ENCODE assay signal across 20 cellular contexts in the genomic region with DNA sequence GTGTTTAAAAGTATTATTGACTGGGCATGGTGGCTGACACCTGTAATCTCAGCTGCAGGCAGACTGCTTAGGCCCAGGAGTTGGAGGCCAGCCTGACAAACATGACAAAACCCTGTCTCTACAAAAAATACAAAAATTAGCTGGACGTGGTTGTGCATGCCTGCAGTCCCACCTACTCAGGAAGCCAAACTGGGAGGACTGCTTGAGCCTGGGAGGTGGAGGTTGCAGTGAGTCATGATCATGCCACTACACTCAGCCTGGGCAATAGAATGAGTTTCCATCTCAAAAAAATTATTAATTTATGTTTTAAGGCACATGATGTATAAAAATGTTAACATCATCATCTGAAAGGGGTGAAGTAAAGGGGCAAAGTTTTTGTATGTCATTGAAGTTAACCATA. TPM values are rescaled to one million over a fixed set of nuclear protein-coding genes. Genes with fewer than 3 reads are reported as not detected.
DNase-seq lines count a peak whose midpoint lies in the region; ATAC-seq and TF ChIP-seq lines count a peak whose summit lies in the region.
"Had no signal": no experiment of that assay in that cellular context is flagged by ENCODE, and none has a peak within 500 bp of the region (broad histone marks: within the 10 kb centered on the region; RNA-seq: fewer than 3 reads in every experiment).

No MANE protein-coding gene starts in this region.

- BruUV-seq in mammary epithelial cell (replicated peaks; lab: Mats Ljungman, UMichigan) (no TSS peak), MCF 10A (replicated peaks; lab: Mats Ljungman, UMichigan) (no TSS peak)

- peaks cover 28% of the 10 kb centered on the region for H3K9me3 Mint-ChIP-seq in MCF 10A (ENCODE audit: unreplicated experiment)

- H3K4me1 Mint-ChIP-seq in MCF 10A (ENCODE audit: insufficient read depth, unreplicated experiment) = no peaks in the 10 kb centered on the region
- H3K4me1 Mint-ChIP-seq: B cell; CD8-positive, alpha-beta memory T cell; GM23338; H9 had no signal

- H3K79me2 ChIP-seq in mammary epithelial cell (ENCODE audit: insufficient read depth, low read length) = no peaks in the 10 kb centered on the region

- dilution Hi-C loops in mammary epithelial cell (cut with HindIII; ENCODE audit: low sequenced_read_pairs) = no loop called here

- intact Hi-C loops in mammary epithelial cell (cut with micrococcal nuclease) (no loop called here), MCF 10A (cut with micrococcal nuclease) (no loop called here), head of caudate nucleus (cut with DNase I) (no loop called here)

- POLR2A ChIA-PET in MCF 10A (lab: Yijun Ruan, JAX) = interaction anchor here (0.7 to 1.0 kb wide), 2 partner anchors 9 to 50 kb away, joined by 4 read pairs; a partner anchor contains a TSS

- H3K4me1 ChIP-seq in mammary epithelial cell (ENCODE audit: insufficient read depth, low read length) (no peaks in the 10 kb centered on the region), foreskin keratinocyte (no peaks in the 10 kb centered on the region)
- H3K4me1 ChIP-seq: BLaER1 had no signal

- H3K36me3 ChIP-seq in mammary epithelial cell (ENCODE audit: insufficient read depth, low read length) = no peaks in the 10 kb centered on the region
- H3K36me3 ChIP-seq: BLaER1 had no signal

- WGBS in mammary epithelial cell (ENCODE audit: low coverage, missing lambda C conversion rate) = 0% methylated on average over 1 of the region's 1 CpG

- H3K27me3 Mint-ChIP-seq in MCF 10A (ENCODE audit: insufficient read depth, unreplicated experiment) = no peaks in the 10 kb centered on the region
- H3K27me3 Mint-ChIP-seq: CD4-positive, alpha-beta T cell had no signal

- in situ Hi-C loops in mammary epithelial cell (cut with MboI; ENCODE audit: low sequenced_read_pairs in 2 of 2) = no loop called here

- H3K27me3 ChIP-seq in mammary epithelial cell (ENCODE audit: insufficient read depth, low read length) (no peaks in the 10 kb centered on the region), foreskin keratinocyte (no peaks in the 10 kb centered on the region)
- H3K27me3 ChIP-seq: BLaER1 had no signal

- ATAC-seq in foreskin keratinocyte = peak; percentile 56
- ATAC-seq: GM23338, HCT116 had no signal

- CTCF ChIA-PET in mammary epithelial cell (lab: Charles Lee; ENCODE audit: low non-redundant PET) (interaction anchor here (0.5 kb wide), 1 partner anchor 63 kb away, joined by 3 read pairs; no protein-coding TSS in a partner anchor), MCF 10A (lab: Yijun Ruan, JAX) (interaction anchor here (1.5 kb wide), 1 partner anchor 159 kb away, joined by 4 read pairs; no protein-coding TSS in a partner anchor)

- peaks cover 14% of the 10 kb centered on the region for H3K9me3 ChIP-seq in mammary epithelial cell (replicated peaks; ENCODE audit: insufficient read depth, low read length)

- H4K20me1 ChIP-seq in mammary epithelial cell (ENCODE audit: insufficient read depth, low read length) = no peaks in the 10 kb centered on the region
- H4K20me1 ChIP-seq: BLaER1 had no signal

- no peak overlapping the region for H3K9ac ChIP-seq in mammary epithelial cell (ENCODE audit: insufficient read depth, low read length)
- H3K9ac ChIP-seq: BLaER1 had no signal

- H3K36me3 Mint-ChIP-seq in MCF 10A (ENCODE audit: insufficient read depth, unreplicated experiment) = no peaks in the 10 kb centered on the region

- no peak for TF ChIP-seq CTCF in mammary epithelial cell (conservative IDR thresholded peaks at IDR 0.05 in 1 of 2, IDR thresholded peaks at IDR 0.05 in 1 of 2; ENCODE audit: extremely low read depth in 1 of 2, insufficient read depth in 1 of 2, low read depth in 1 of 2, low read length in 2 of 2)
- TF ChIP-seq CTCF in MCF 10A (IDR thresholded peaks at IDR 0.05; ENCODE audit: unreplicated experiment) = no peak
- no peak for TF ChIP-seq CTCF in choroid plexus epithelial cell (conservative IDR thresholded peaks at IDR 0.05; ENCODE audit: low read depth, low read length)
- no peak for TF ChIP-seq CTCF in foreskin keratinocyte (conservative IDR thresholded peaks at IDR 0.05)

- no peak overlapping the region for H3K27ac Mint-ChIP-seq in MCF 10A (ENCODE audit: low read depth, unreplicated experiment)
- H3K27ac Mint-ChIP-seq: B cell; CD4-positive, alpha-beta T cell; CD8-positive, alpha-beta memory T cell; GM23338; H9 had no signal

- H2AFZ ChIP-seq in mammary epithelial cell (ENCODE audit: low read depth, low read length) = no peak overlapping the region
- H2AFZ ChIP-seq: GM23338 had no signal

- H3K4me3 Mint-ChIP-seq in MCF 10A (ENCODE audit: unreplicated experiment) = no peak overlapping the region
- H3K4me3 Mint-ChIP-seq: B cell; CD4-positive, alpha-beta T cell; CD8-positive, alpha-beta memory T cell; GM23338; H9 had no signal

- no peak overlapping the region for H3K4me3 ChIP-seq in mammary epithelial cell (replicated peaks in 1 of 3; ENCODE audit: insufficient read depth in 1 of 3, low read depth in 2 of 3, low read length in 3 of 3)
- H3K4me3 ChIP-seq in choroid plexus epithelial cell (ENCODE audit: low read depth, low read length) = no peak overlapping the region
- H3K4me3 ChIP-seq: BLaER1, GM23338 had no signal

- DNase-seq in mammary epithelial cell (peak; percentile 52), MCF 10A (ENCODE audit: unreplicated experiment) (no peak), choroid plexus epithelial cell (ENCODE audit: low read depth) (peak; percentile 11), foreskin keratinocyte (peak; percentile 10 to 58), GF-D8 (lab: John Stamatoyannopoulos, UW) (no peak), head of caudate nucleus (no peak), islet precursor cell (no peak)
- DNase-seq in stimulated activated CD4-positive, alpha-beta T cell treated with anti-CD3 and anti-CD28 coated beads, Interleukin-4, amount 100 ng/mL, for 1 hour = no peak
- DNase-seq: CD4-positive, alpha-beta T cell; CD8-positive, alpha-beta memory T cell; DMS 273 treated with DMSO at 0.1 percent for 48 hours; DMS79; EL; H9 had no signal

- H3K4me2 ChIP-seq in mammary epithelial cell (ENCODE audit: insufficient read depth, low read depth, low read length) = no peak overlapping the region
- H3K4me2 ChIP-seq: BLaER1, GM23338 had no signal

- H3K27ac ChIP-seq in mammary epithelial cell (ENCODE audit: insufficient read depth, low read depth, low read length) (no peak overlapping the region), foreskin keratinocyte (no peak overlapping the region)
- H3K27ac ChIP-seq: 22Rv1, BLaER1, C4-2B had no signal

RNA-seq across cellular contexts. Expression of a gene that starts 49.7 kb away (rescaled TPM):
- total RNA-seq in mammary epithelial cell (10 to 100 TPM; 27.3 to 69.2 TPM), MCF 10A (2022) (36.3 and 56.6 TPM in 2 replicates), foreskin keratinocyte (16.9 and 18.7 TPM in 2 replicates)
- polyA plus RNA-seq in mammary epithelial cell (11.4 TPM), foreskin keratinocyte (2.2 TPM in 2 replicates)
- 12.3 TPM for polyA minus RNA-seq in mammary epithelial cell

Comparison
In these comparisons a context has a peak if more than half of its experiments do, and no peak if none do; other contexts are left out.
1. DNase-seq: peak in mammary epithelial cell (single experiment), choroid plexus epithelial cell (single experiment) and foreskin keratinocyte (2 of 2); none in MCF 10A (single experiment), GF-D8 (single experiment), stimulated activated CD4-positive, alpha-beta T cell treated with anti-CD3 and anti-CD28 coated beads, Interleukin-4, amount 100 ng/mL, for 1 hour (single experiment), head of caudate nucleus (0 of 42) and islet precursor cell (single experiment).